ENCODE assay signal across 9 cellular contexts in genomic region chr10:28984431-28984830, GRCh38.
DNase-seq lines count a peak whose midpoint lies in the region; ATAC-seq and TF ChIP-seq lines count a peak whose summit lies in the region.
"Had no signal": no experiment of that assay in that cellular context is flagged by ENCODE, and none has a peak within 500 bp of the region (broad histone marks: within the 10 kb centered on the region; RNA-seq: fewer than 3 reads in every experiment).

No MANE protein-coding gene starts in this region.

- H3K27me3 ChIP-seq in naive thymus-derived CD4-positive, alpha-beta T cell (ENCODE audit: control insufficient read depth in 2 of 2, insufficient read depth in 2 of 2, low read length in 2 of 2) = no peaks in the 10 kb centered on the region
- H3K27me3 ChIP-seq in CD8-positive, alpha-beta T cell (ENCODE audit: insufficient read depth, low read length) = no peaks in the 10 kb centered on the region

- no peaks in the 10 kb centered on the region for H3K36me3 ChIP-seq in naive thymus-derived CD4-positive, alpha-beta T cell (ENCODE audit: control insufficient read depth in 2 of 3, insufficient read depth in 3 of 3, low read length in 3 of 3)
- no peaks in the 10 kb centered on the region for H3K36me3 ChIP-seq in CD8-positive, alpha-beta T cell (ENCODE audit: insufficient read depth, low read length)

- POLR2A ChIA-PET in naive thymus-derived CD4-positive, alpha-beta T cell (lab: Charles Lee) = no interaction called here
- POLR2A ChIA-PET in CD8-positive, alpha-beta T cell (lab: Charles Lee) = no interaction called here

- no peak for TF ChIP-seq CTCF in CD8-positive, alpha-beta T cell (IDR thresholded peaks at IDR 0.05)

- H3K27ac Mint-ChIP-seq in naive thymus-derived CD4-positive, alpha-beta T cell = no peak overlapping the region
- no peak overlapping the region for H3K27ac Mint-ChIP-seq in CD8-positive, alpha-beta T cell
- H3K27ac Mint-ChIP-seq: T-helper 1 cell treated with Interleukin-12 subunit alpha and Interleukin-12 subunit beta and Interleukin-4 antibody, amounts not matched to agents 30 μg/mL and 1 μg/mL, for 36 hours had no signal

- no peaks in the 10 kb centered on the region for H3K4me1 ChIP-seq in naive thymus-derived CD4-positive, alpha-beta T cell (ENCODE audit: control insufficient read depth in 2 of 2, insufficient read depth in 2 of 2, low read length in 2 of 2)
- H3K4me1 ChIP-seq in CD8-positive, alpha-beta T cell (ENCODE audit: insufficient read depth, low read length) = no peaks in the 10 kb centered on the region

- CTCF ChIA-PET in naive thymus-derived CD4-positive, alpha-beta T cell (lab: Charles Lee) = no interaction called here
- CTCF ChIA-PET in CD8-positive, alpha-beta T cell (lab: Charles Lee) = no interaction called here

- H3K4me3 ChIP-seq in naive thymus-derived CD4-positive, alpha-beta T cell (ENCODE audit: low read length) = no peak overlapping the region
- H3K4me3 ChIP-seq in CD8-positive, alpha-beta T cell (ENCODE audit: low read depth, low read length) = no peak overlapping the region

- H3K27me3 Mint-ChIP-seq in naive thymus-derived CD4-positive, alpha-beta T cell = peaks cover 0 to 28% (median 18%) of the 10 kb centered on the region in 5 donors
- peaks cover 12% of the 10 kb centered on the region for H3K27me3 Mint-ChIP-seq in CD8-positive, alpha-beta T cell (ENCODE audit: low read depth)

- peaks cover 0 to 5% (median 0%) of the 10 kb centered on the region in 11 donors for H3K9me3 Mint-ChIP-seq in naive thymus-derived CD4-positive, alpha-beta T cell
- no peaks in the 10 kb centered on the region for H3K9me3 Mint-ChIP-seq in CD8-positive, alpha-beta T cell
- H3K9me3 Mint-ChIP-seq: T-helper 1 cell treated with Interleukin-12 subunit alpha and Interleukin-12 subunit beta and Interleukin-4 antibody, amounts not matched to agents 30 μg/mL and 1 μg/mL, for 36 hours had no signal

- H3K27ac ChIP-seq in epithelial cell of prostate = peak overlapping the region; percentile 20
- no peak overlapping the region for H3K27ac ChIP-seq in naive thymus-derived CD4-positive, alpha-beta T cell (ENCODE audit: low read depth, low read length)
- H3K27ac ChIP-seq in CD8-positive, alpha-beta T cell (ENCODE audit: low read depth, low read length) = no peak overlapping the region

- peak; percentile 82 for DNase-seq in GM03348 (ENCODE audit: low spot score)
- peak; percentile 78 for DNase-seq in NOMO-1 treated with dmso at 0.1 percent for 144 hours (lab: John Stamatoyannopoulos, UW; ENCODE audit: unreplicated experiment)
- DNase-seq in epithelial cell of prostate (ENCODE audit: low read depth, low spot score) = peak; percentile 66
- no peak for DNase-seq in naive thymus-derived CD4-positive, alpha-beta T cell
- DNase-seq in activated naive CD4-positive, alpha-beta T cell treated with Interleukin-2 at 50 U/mL for 16 hours = no peak
- DNase-seq in CD8-positive, alpha-beta T cell = no peak
- no peak for DNase-seq in activated CD4-positive, alpha-beta T cell treated with anti-CD3 and anti-CD28 coated beads, Interleukin-2, amount 50 U/mL, for 4 hours

- H3K4me1 Mint-ChIP-seq in naive thymus-derived CD4-positive, alpha-beta T cell = no peaks in the 10 kb centered on the region
- H3K4me1 Mint-ChIP-seq in CD8-positive, alpha-beta T cell (ENCODE audit: low read depth) = no peaks in the 10 kb centered on the region

- intact Hi-C loops in naive thymus-derived CD4-positive, alpha-beta T cell (cut with micrococcal nuclease) = no loop called here
- intact Hi-C loops in CD8-positive, alpha-beta T cell (cut with DNase I, micrococcal nuclease) = no loop called here

- H3K9me3 ChIP-seq in naive thymus-derived CD4-positive, alpha-beta T cell (ENCODE audit: control insufficient read depth in 2 of 3, low read length in 3 of 3) = no peaks in the 10 kb centered on the region
- H3K9me3 ChIP-seq in CD8-positive, alpha-beta T cell (ENCODE audit: low read length) = no peaks in the 10 kb centered on the region

- peak; percentile 51 for ATAC-seq in HG02610 (IDR thresholded peaks at IDR 0.05; ENCODE audit: unreplicated experiment)
- peak; percentile 83 for ATAC-seq in naive thymus-derived CD4-positive, alpha-beta T cell
- ATAC-seq in CD8-positive, alpha-beta T cell = no peak

- H3K36me3 Mint-ChIP-seq in naive thymus-derived CD4-positive, alpha-beta T cell = no peaks in the 10 kb centered on the region
- no peaks in the 10 kb centered on the region for H3K36me3 Mint-ChIP-seq in CD8-positive, alpha-beta T cell

- no peak overlapping the region for H3K4me3 Mint-ChIP-seq in naive thymus-derived CD4-positive, alpha-beta T cell
- H3K4me3 Mint-ChIP-seq in CD8-positive, alpha-beta T cell = no peak overlapping the region
- H3K4me3 Mint-ChIP-seq: T-helper 1 cell treated with Interleukin-12 subunit alpha and Interleukin-12 subunit beta and Interleukin-4 antibody, amounts not matched to agents 30 μg/mL and 1 μg/mL, for 36 hours had no signal

Comparison
In these comparisons a context has a peak if more than half of its experiments do, and no peak if none do; other contexts are left out.
1. DNase-seq: peak in GM03348 (single experiment), NOMO-1 treated with dmso at 0.1 percent for 144 hours (single experiment) and epithelial cell of prostate (single experiment); none in naive thymus-derived CD4-positive, alpha-beta T cell (0 of 9), activated naive CD4-positive, alpha-beta T cell treated with Interleukin-2 at 50 U/mL for 16 hours (single experiment), CD8-positive, alpha-beta T cell (0 of 7) and activated CD4-positive, alpha-beta T cell treated with anti-CD3 and anti-CD28 coated beads, Interleukin-2, amount 50 U/mL, for 4 hours (0 of 2).